Comparison of ENCODE assay signal across 7 cellular contexts in the genomic region with DNA sequence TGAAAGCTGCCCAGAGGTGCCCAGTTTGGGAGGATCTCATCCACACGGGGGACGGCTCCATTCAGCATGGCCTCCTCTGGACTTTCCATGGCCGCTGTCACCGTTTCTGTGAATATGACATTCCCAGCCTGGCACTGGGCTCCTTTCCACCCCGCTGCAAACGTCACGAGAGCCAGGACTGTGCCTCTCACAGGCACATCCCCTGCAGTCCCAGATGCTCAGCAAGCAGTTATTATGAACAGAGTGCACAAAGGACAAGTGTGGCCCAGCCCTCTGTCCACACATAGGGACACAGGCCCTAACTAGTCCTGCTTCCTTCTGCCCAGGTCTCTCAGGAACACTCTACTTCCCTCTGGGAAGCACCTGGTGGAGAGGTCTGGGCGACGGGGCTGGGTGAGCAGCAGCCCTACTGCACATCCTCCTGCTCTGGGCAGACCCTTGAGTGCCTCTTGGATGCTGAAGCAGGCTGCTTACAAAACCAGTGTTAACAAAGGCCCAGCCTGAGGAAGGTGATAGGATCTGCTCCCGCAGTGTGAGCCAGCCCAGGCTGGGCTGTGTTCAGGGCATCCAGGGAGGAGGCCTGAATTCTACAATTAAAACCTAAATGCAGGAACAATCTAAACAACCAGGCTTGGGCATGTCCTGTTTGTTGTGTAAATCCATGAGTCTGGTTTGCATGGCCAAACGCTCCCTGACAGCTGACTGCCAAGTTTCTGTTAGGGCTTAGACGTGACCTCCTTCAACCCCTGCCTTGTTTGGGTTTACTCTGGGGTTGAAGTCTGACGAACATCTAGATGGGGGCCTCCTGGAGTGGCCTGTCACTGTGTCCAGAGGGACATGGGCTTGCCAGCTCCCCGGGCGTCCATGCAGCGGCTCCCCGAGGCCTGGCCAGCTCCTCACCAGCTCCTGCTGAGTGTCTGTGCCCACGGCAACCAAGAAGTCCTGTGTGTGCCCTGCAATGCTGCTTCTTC.
DNase-seq lines count a peak whose midpoint lies in the region; ATAC-seq and TF ChIP-seq lines count a peak whose summit lies in the region.

No MANE protein-coding gene starts in this region.

- H3K36me3 ChIP-seq in MG63 (no peaks in the 10 kb centered on the region), smooth muscle cell (ENCODE audit: low read depth) (no peaks in the 10 kb centered on the region)

- DNase-seq in MG63 (peak; percentile 68), RWPE1 (ENCODE audit: low spot score) (no peak), right cardiac atrium (peak; percentile 36 to 80 (median 77)), smooth muscle cell (lab: John Stamatoyannopoulos, UW; ENCODE audit: unreplicated experiment) (no peak), T-helper 2 cell (no peak)

- peak overlapping the region; percentile 15 for H3K27ac ChIP-seq in RWPE1
- peak overlapping the region; percentile 66 for H3K27ac ChIP-seq in right cardiac atrium (ENCODE audit: low read length)
- H3K27ac ChIP-seq in smooth muscle cell (ENCODE audit: low read depth) = no peak overlapping the region

- peak overlapping the region; percentile 22 for H3K4me2 ChIP-seq in smooth muscle cell

- POLR2A ChIA-PET in RWPE1 (lab: Yijun Ruan, JAX; ENCODE audit: low non-redundant PET) = no interaction called here

- no peak for TF ChIP-seq CTCF in RWPE1 (conservative IDR thresholded peaks at IDR 0.05; ENCODE audit: low read depth)
- no peak for TF ChIP-seq CTCF in smooth muscle cell (IDR thresholded peaks at IDR 0.05; ENCODE audit: borderline replicate concordance, insufficient read depth, poor library complexity, severe bottlenecking)

- CTCF ChIA-PET in RWPE1 (lab: Yijun Ruan, JAX) = interaction anchor here (0.6 kb wide), 1 partner anchor 142 kb away, joined by 3 read pairs; no protein-coding TSS in a partner anchor

- peak; percentile 12 to 25 for ATAC-seq in right cardiac atrium
- ATAC-seq in GM18520 (IDR thresholded peaks at IDR 0.05; ENCODE audit: unreplicated experiment) = no peak
- no peak for ATAC-seq in GM18519 (IDR thresholded peaks at IDR 0.05; ENCODE audit: low FRiP score, unreplicated experiment)

- H3K27me3 ChIP-seq in MG63 = no peaks in the 10 kb centered on the region
- H3K27me3 ChIP-seq in right cardiac atrium (ENCODE audit: control insufficient read depth, insufficient read depth) = no peaks in the 10 kb centered on the region
- H3K27me3 ChIP-seq in smooth muscle cell (ENCODE audit: low read depth) = no peaks in the 10 kb centered on the region

- intact Hi-C loops in right cardiac atrium (cut with DNase I) = loop anchor here in 1 of 4 donors (10.0 kb wide), 2 partner anchors 130 to 270 kb away; a partner anchor contains a TSS

- H3K4me3 ChIP-seq in MG63 (no peak overlapping the region), right cardiac atrium (ENCODE audit: low read length) (no peak overlapping the region), smooth muscle cell (no peak overlapping the region)

- no peak overlapping the region for H3K9ac ChIP-seq in smooth muscle cell (ENCODE audit: low read depth)

- H4K20me1 ChIP-seq in smooth muscle cell (ENCODE audit: low read depth) = no peaks in the 10 kb centered on the region

- H3K9me3 ChIP-seq in MG63 = no peaks in the 10 kb centered on the region
- H3K9me3 ChIP-seq in right cardiac atrium (ENCODE audit: control insufficient read depth, low read length) = no peaks in the 10 kb centered on the region
- H3K9me3 ChIP-seq in smooth muscle cell (replicated peaks; ENCODE audit: low read depth) = no peaks in the 10 kb centered on the region

- H3K79me2 ChIP-seq in smooth muscle cell (ENCODE audit: low read depth) = no peaks in the 10 kb centered on the region

- no peaks in the 10 kb centered on the region for H3F3A ChIP-seq in smooth muscle cell (ENCODE audit: low read depth)

- H3K4me1 ChIP-seq in right cardiac atrium (ENCODE audit: control insufficient read depth, insufficient read depth, low read length) = peaks cover 18% of the 10 kb centered on the region
- H3K4me1 ChIP-seq in smooth muscle cell (ENCODE audit: low read depth) = peaks cover 4% of the 10 kb centered on the region

- peak overlapping the region; percentile 14 for H2AFZ ChIP-seq in smooth muscle cell (ENCODE audit: low read depth)

- WGBS in right cardiac atrium = 48% methylated on average over 18 of the region's 18 CpGs
- WGBS in smooth muscle cell (ENCODE audit: low lambda C conversion rate) = 57% methylated on average over 18 of the region's 18 CpGs

Comparison
In these comparisons a context has a peak if more than half of its experiments do, and no peak if none do; other contexts are left out.
1. DNase-seq: peak in MG63 (single experiment) and right cardiac atrium (3 of 3); none in RWPE1 (single experiment), smooth muscle cell (single experiment) and T-helper 2 cell (0 of 5).
2. ATAC-seq: peak in right cardiac atrium (2 of 2); none in GM18520 (single experiment) and GM18519 (single experiment).